27 cellular contexts compared by ENCODE assay signal in genomic region chr14:92949496-92950192, GRCh38. TPM values are rescaled to one million over a fixed set of nuclear protein-coding genes. Genes with fewer than 3 reads are reported as not detected.
DNase-seq lines count a peak whose midpoint lies in the region; FAIRE-seq and TF ChIP-seq lines count a peak whose summit lies in the region.
"Had no signal": no experiment of that assay in that cellular context is flagged by ENCODE, and none has a peak within 500 bp of the region (broad histone marks: within the 10 kb centered on the region; RNA-seq: fewer than 3 reads in every experiment).

No MANE protein-coding gene starts in this region.

- no peak overlapping the region for H3K4me3 ChIP-seq in dorsolateral prefrontal cortex
- no peak overlapping the region for H3K4me3 ChIP-seq in kidney (ENCODE audit: low read length in 2 of 2)
- H3K4me3 ChIP-seq: GM23338, MG63, PC-9, SK-N-MC had no signal

- no peaks in the 10 kb centered on the region for H3K27me3 ChIP-seq in dorsolateral prefrontal cortex
- H3K27me3 ChIP-seq: MG63 had no signal

- no peak overlapping the region for H3K9ac ChIP-seq in kidney (ENCODE audit: low read length in 2 of 2)

- H3K4me1 ChIP-seq in kidney (ENCODE audit: control insufficient read depth in 1 of 2, insufficient read depth in 1 of 2, low read depth in 1 of 2, low read length in 2 of 2): peaks cover 0 to 6% of the 10 kb centered on the region in 2 donors

- H3K27ac ChIP-seq in angular gyrus (ENCODE audit: low read depth, low read length) (peak overlapping the region; percentile 33), dorsolateral prefrontal cortex (peak overlapping the region in 55 of 59 donors; percentile 34 to 98 (median 81)), kidney (ENCODE audit: low read depth in 2 of 2, low read length in 2 of 2) (no peak overlapping the region), temporal lobe (ENCODE audit: low read depth, low read length) (peak overlapping the region; percentile 19), RWPE1 (no peak overlapping the region)
- H3K27ac ChIP-seq: PC-9, SK-N-MC had no signal

- POLR2A ChIA-PET in RWPE1 (lab: Yijun Ruan, JAX; ENCODE audit: low non-redundant PET): no interaction called here

- no peak for FAIRE-seq in kidney (lab: Jason Lieb, UNC)
- FAIRE-seq: GM18507, HTR-8/SVneo had no signal

- H3K9me3 ChIP-seq in kidney (ENCODE audit: control insufficient read depth in 1 of 2, low read length in 2 of 2): no peaks in the 10 kb centered on the region
- H3K9me3 ChIP-seq: MG63 had no signal

- peaks cover 18 to 34% of the 10 kb centered on the region in 2 donors for H3K36me3 ChIP-seq in kidney (ENCODE audit: control insufficient read depth in 1 of 2, insufficient read depth in 2 of 2, low read length in 2 of 2)

- no peak for TF ChIP-seq CTCF in dorsolateral prefrontal cortex (IDR thresholded peaks at IDR 0.05 in 54 of 56, conservative IDR thresholded peaks at IDR 0.05 in 2 of 56; ENCODE audit: low read depth in 1 of 56, partially characterized antibody in 56 of 56)
- TF ChIP-seq CTCF in kidney (IDR thresholded peaks at IDR 0.05; ENCODE audit: borderline replicate concordance, extremely low read depth, insufficient read depth): no peak
- no peak for TF ChIP-seq CTCF in RWPE1 (conservative IDR thresholded peaks at IDR 0.05; ENCODE audit: low read depth)

- intact Hi-C loops in dorsolateral prefrontal cortex (cut with DNase I): loop anchor here in 1 of 2 donors (5.0 kb wide), 1 partner anchor 103 kb away; no protein-coding TSS in a partner anchor
- intact Hi-C loops in kidney (cut with DNase I): loop anchor here (10.0 kb wide), 1 partner anchor 185 kb away; no protein-coding TSS in a partner anchor

- DNase-seq in dorsolateral prefrontal cortex (no peak), kidney (peak; percentile 52), Kasumi-1 (lab: John Stamatoyannopoulos, UW) (no peak), RWPE1 (ENCODE audit: low spot score) (no peak), T-helper 9 cell (no peak)
- DNase-seq: C1 segment of cervical spinal cord; CD4-positive, alpha-beta memory T cell; COR-L47; DMS53; H9; KBM-7; MG63; NCI-H2029; NCI-H446; NCI-H524 treated with DMSO at 0.1 percent for 48 hours; NCI-H774; NK-92 treated with Interleukin-12 subunit alpha and Interleukin-12 subunit beta, amount 100 ng/mL, for 24 hours; PC-9; SHP77 treated with DMSO at 0.1 percent for 48 hours had no signal

- CTCF ChIA-PET in RWPE1 (lab: Yijun Ruan, JAX): no interaction called here

RNA-seq across cellular contexts. Expression of gene CHGA, which starts 26.7 kb away (rescaled TPM):
- total RNA-seq in dorsolateral prefrontal cortex (100 to 1,000 TPM; 128 to 561 (median 344) TPM), kidney (0.38 TPM), temporal lobe (30.2 TPM)
- 6.6 TPM for polyA plus RNA-seq in kidney (ENCODE audit: insufficient read depth, low read depth, low replicate concordance)
- total RNA-seq: CD4-positive, alpha-beta memory T cell; Daoy; PC-9; RPMI7951 had no signal
- polyA plus RNA-seq: CD4-positive, alpha-beta memory T cell had no signal

Comparison
In these comparisons a context has a peak if more than half of its experiments do, and no peak if none do; other contexts are left out.
1. H3K27ac ChIP-seq: peak in angular gyrus (single experiment), dorsolateral prefrontal cortex (55 of 59) and temporal lobe (single experiment); none in kidney (0 of 2) and RWPE1 (single experiment).
2. RNA of gene CHGA, which starts 26.7 kb away (total RNA-seq): 128 to 561 TPM in dorsolateral prefrontal cortex and 30.2 TPM in temporal lobe (single experiment); 0.38 TPM in kidney (single experiment); every median in the first group is over 10 times any median in the second.